In genomic region chr10:32057041-32057372, GRCh38 we compare ENCODE assay signal across 9 cellular contexts. TPM values are rescaled to one million over a fixed set of nuclear protein-coding genes. Genes with fewer than 3 reads are reported as not detected.
A peak's percentile ranks its signal among the peaks of the same experiment; 100 is the strongest.
DNase-seq lines count a peak whose midpoint lies in the region; ATAC-seq and TF ChIP-seq lines count a peak whose summit lies in the region.
"Had no signal": no experiment of that assay in that cellular context is flagged by ENCODE, and none has a peak within 500 bp of the region (broad histone marks: within the 10 kb centered on the region; RNA-seq: fewer than 3 reads in every experiment).

No MANE protein-coding gene starts in this region.

- peaks cover 13% of the 10 kb centered on the region; the same call in 2 of the 3 replicates for H3K36me3 Mint-ChIP-seq in GM23338 (ENCODE audit: low read depth)
- no peaks in the 10 kb centered on the region for H3K36me3 Mint-ChIP-seq in T-helper 17 cell (ENCODE audit: low read depth)
- no peaks in the 10 kb centered on the region for H3K36me3 Mint-ChIP-seq in glutamatergic neuron (ENCODE audit: unreplicated experiment)

- H3K36me3 ChIP-seq in GM23338 (ENCODE audit: insufficient read depth) (no peaks in the 10 kb centered on the region), smooth muscle cell (ENCODE audit: low read depth) (no peaks in the 10 kb centered on the region)
- H3K36me3 ChIP-seq: pancreas had no signal

- H3K9me2 ChIP-seq in GM23338 (ENCODE audit: insufficient read depth) = no peaks in the 10 kb centered on the region

- H3K27ac Mint-ChIP-seq in GM23338 (no peak overlapping the region), T-helper 17 cell (peak overlapping the region; percentile 96), glutamatergic neuron (ENCODE audit: unreplicated experiment) (peak overlapping the region; percentile 95)

- ATAC-seq in GM23338 (0 out of 3 replicates have a peak, but pooled peaks have one; percentile 4), T-helper 17 cell (no peak), GM21528 (IDR thresholded peaks at IDR 0.05; ENCODE audit: low FRiP score, unreplicated experiment) (no peak), HG03469 (IDR thresholded peaks at IDR 0.05; ENCODE audit: unreplicated experiment) (no peak)

- H3K9me3 ChIP-seq in T-helper 17 cell (ENCODE audit: control insufficient read depth, low read length, poor library complexity, severe bottlenecking) (no peaks in the 10 kb centered on the region), smooth muscle cell (replicated peaks; ENCODE audit: low read depth) (no peaks in the 10 kb centered on the region)
- H3K9me3 ChIP-seq: pancreas had no signal

- H3F3A ChIP-seq in GM23338 (replicated peaks; ENCODE audit: low read depth) = no peaks in the 10 kb centered on the region
- peaks cover 5% of the 10 kb centered on the region for H3F3A ChIP-seq in smooth muscle cell (ENCODE audit: low read depth)

- no peak overlapping the region for H3K9ac ChIP-seq in smooth muscle cell (ENCODE audit: low read depth)

- TF ChIP-seq CTCF in GM23338 (conservative IDR thresholded peaks at IDR 0.05; ENCODE audit: low read depth in 2 of 2) (no peak), glutamatergic neuron (IDR thresholded peaks at IDR 0.05; ENCODE audit: partially characterized antibody, unreplicated experiment) (no peak), smooth muscle cell (IDR thresholded peaks at IDR 0.05; ENCODE audit: borderline replicate concordance, insufficient read depth, poor library complexity, severe bottlenecking) (no peak)

- H3K4me2 ChIP-seq in GM23338 (peak overlapping the region; percentile 88), smooth muscle cell (peak overlapping the region; percentile 94)

- H3K4me3 ChIP-seq in GM23338 (peak overlapping the region; percentile 85), smooth muscle cell (peak overlapping the region; percentile 97)

- no peak overlapping the region for H3K27ac ChIP-seq in GM23338 (ENCODE audit: low read depth)
- peak overlapping the region; percentile 91 for H3K27ac ChIP-seq in smooth muscle cell (ENCODE audit: low read depth)

- peaks cover 42% of the 10 kb centered on the region for H3K79me2 ChIP-seq in GM23338 (replicated peaks; ENCODE audit: insufficient read depth)
- H3K79me2 ChIP-seq in smooth muscle cell (ENCODE audit: low read depth) = peaks cover 41% of the 10 kb centered on the region

- H4K20me1 ChIP-seq in GM23338 (replicated peaks; ENCODE audit: insufficient read depth) (peaks cover 27% of the 10 kb centered on the region), smooth muscle cell (ENCODE audit: low read depth) (peaks cover 36% of the 10 kb centered on the region)

- WGBS in smooth muscle cell (ENCODE audit: low lambda C conversion rate) = 88% methylated on average over 8 of the region's 8 CpGs

- peaks cover 23% of the 10 kb centered on the region for H3K4me1 ChIP-seq in GM23338 (ENCODE audit: insufficient read depth)
- H3K4me1 ChIP-seq in smooth muscle cell (ENCODE audit: low read depth) = peaks cover 20% of the 10 kb centered on the region

- H3K4me1 Mint-ChIP-seq in GM23338 (peaks cover 27% of the 10 kb centered on the region), T-helper 17 cell (peaks cover 30% of the 10 kb centered on the region), glutamatergic neuron (ENCODE audit: low read depth, unreplicated experiment) (peaks cover 12% of the 10 kb centered on the region)

- H2AFZ ChIP-seq in GM23338 (peak overlapping the region; percentile 93), smooth muscle cell (ENCODE audit: low read depth) (peak overlapping the region; percentile 95)

- H3K27me3 ChIP-seq in GM23338 (ENCODE audit: insufficient read depth) (no peaks in the 10 kb centered on the region), smooth muscle cell (ENCODE audit: low read depth) (no peaks in the 10 kb centered on the region)
- H3K27me3 ChIP-seq: pancreas had no signal

- H3K9me3 Mint-ChIP-seq in GM23338 (no peaks in the 10 kb centered on the region; the same call in 2 of the 3 replicates), glutamatergic neuron (ENCODE audit: unreplicated experiment) (peaks cover 12% of the 10 kb centered on the region)

- H3K27me3 Mint-ChIP-seq in GM23338 (ENCODE audit: insufficient read depth, low read depth, poor library complexity) = peaks cover 15% of the 10 kb centered on the region
- H3K27me3 Mint-ChIP-seq in T-helper 17 cell = no peaks in the 10 kb centered on the region
- H3K27me3 Mint-ChIP-seq in glutamatergic neuron (ENCODE audit: unreplicated experiment) = peaks cover 8% of the 10 kb centered on the region

- DNase-seq in GM23338 (ENCODE audit: low spot score) (peak; percentile 27), T-helper 17 cell (no peak), glutamatergic neuron (no peak), smooth muscle cell (lab: John Stamatoyannopoulos, UW; ENCODE audit: unreplicated experiment) (no peak), DMS153 (lab: John Stamatoyannopoulos, UW) (no peak)
- DNase-seq in stimulated activated CD4-positive, alpha-beta T cell treated with anti-CD3 and anti-CD28 coated beads, Interleukin-2, amount 100 ng/mL, for 48 hours = no peak

- H3K4me3 Mint-ChIP-seq in GM23338 (peak overlapping the region; percentile 96), T-helper 17 cell (peak overlapping the region; percentile 97), glutamatergic neuron (ENCODE audit: unreplicated experiment) (peak overlapping the region; percentile 98)

TF ChIP-seq in GM23338, 12 proteins besides CTCF, POLR2A, EP300 and RAD21 (continues in another document):
- TF ChIP-seq EZH2 (IDR thresholded peaks at IDR 0.05; ENCODE audit: low read depth, unreplicated experiment) (no peak), CREB1 (CRISPR knock-in tag; IDR thresholded peaks at IDR 0.05; ENCODE audit: low read depth) (no peak), NANOG (IDR thresholded peaks at IDR 0.05; ENCODE audit: borderline replicate concordance) (no peak), ZNF114 (CRISPR knock-in tag; IDR thresholded peaks at IDR 0.05) (no peak), POLR2AphosphoS5 (IDR thresholded peaks at IDR 0.05; ENCODE audit: low read depth) (no peak), ZNF331 (CRISPR knock-in tag; IDR thresholded peaks at IDR 0.05; ENCODE audit: low read depth) (no peak), JUNB (IDR thresholded peaks at IDR 0.05; ENCODE audit: unreplicated experiment) (no peak)
- TF ChIP-seq, protein P1, sequence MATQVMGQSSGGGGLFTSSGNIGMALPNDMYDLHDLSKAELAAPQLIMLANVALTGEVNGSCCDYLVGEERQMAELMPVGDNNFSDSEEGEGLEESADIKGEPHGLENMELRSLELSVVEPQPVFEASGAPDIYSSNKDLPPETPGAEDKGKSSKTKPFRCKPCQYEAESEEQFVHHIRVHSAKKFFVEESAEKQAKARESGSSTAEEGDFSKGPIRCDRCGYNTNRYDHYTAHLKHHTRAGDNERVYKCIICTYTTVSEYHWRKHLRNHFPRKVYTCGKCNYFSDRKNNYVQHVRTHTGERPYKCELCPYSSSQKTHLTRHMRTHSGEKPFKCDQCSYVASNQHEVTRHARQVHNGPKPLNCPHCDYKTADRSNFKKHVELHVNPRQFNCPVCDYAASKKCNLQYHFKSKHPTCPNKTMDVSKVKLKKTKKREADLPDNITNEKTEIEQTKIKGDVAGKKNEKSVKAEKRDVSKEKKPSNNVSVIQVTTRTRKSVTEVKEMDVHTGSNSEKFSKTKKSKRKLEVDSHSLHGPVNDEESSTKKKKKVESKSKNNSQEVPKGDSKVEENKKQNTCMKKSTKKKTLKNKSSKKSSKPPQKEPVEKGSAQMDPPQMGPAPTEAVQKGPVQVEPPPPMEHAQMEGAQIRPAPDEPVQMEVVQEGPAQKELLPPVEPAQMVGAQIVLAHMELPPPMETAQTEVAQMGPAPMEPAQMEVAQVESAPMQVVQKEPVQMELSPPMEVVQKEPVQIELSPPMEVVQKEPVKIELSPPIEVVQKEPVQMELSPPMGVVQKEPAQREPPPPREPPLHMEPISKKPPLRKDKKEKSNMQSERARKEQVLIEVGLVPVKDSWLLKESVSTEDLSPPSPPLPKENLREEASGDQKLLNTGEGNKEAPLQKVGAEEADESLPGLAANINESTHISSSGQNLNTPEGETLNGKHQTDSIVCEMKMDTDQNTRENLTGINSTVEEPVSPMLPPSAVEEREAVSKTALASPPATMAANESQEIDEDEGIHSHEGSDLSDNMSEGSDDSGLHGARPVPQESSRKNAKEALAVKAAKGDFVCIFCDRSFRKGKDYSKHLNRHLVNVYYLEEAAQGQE (IDR thresholded peaks at IDR 0.05; ENCODE audit: unreplicated experiment) = no peak

RNA-seq across cellular contexts. Expression of gene KIF5B, which starts 0.8 kb away (rescaled TPM):
- 81.8 and 86.4 TPM in 2 replicates for total RNA-seq in GM23338 (2014; rRNA removed; shearing (Covaris generic))
- polyA plus RNA-seq in GM23338 (2016; fragmentation: Nextera tagmentation; extraction: Ambion mirVana) (49.5 and 63.5 TPM in 2 replicates), smooth muscle cell (74.2 and 82.2 TPM in 2 replicates)
- total RNA-seq in T-helper 17 cell (10 to 100 TPM; 47.8 to 65.5 TPM), glutamatergic neuron (ENCODE audit: unreplicated experiment) (105 TPM), smooth muscle cell (164 and 198 TPM in 2 replicates)
